Comparison of ENCODE assay signal across 3 cellular contexts in genomic region chr1:51982161-51982560, GRCh38.
"Had no signal": no experiment of that assay in that cellular context is flagged by ENCODE, and none has a peak within 500 bp of the region (broad histone marks: within the 10 kb centered on the region; RNA-seq: fewer than 3 reads in every experiment).

No MANE protein-coding gene starts in this region.

- H3K4me3 ChIP-seq: GM12878 had no signal

- DNase-seq: GDM1, GF-D8 had no signal
